ENCODE assay signal across 8 cellular contexts in genomic region chr3:197003461-197004385, GRCh38. TPM values are rescaled to one million over a fixed set of nuclear protein-coding genes. Genes with fewer than 3 reads are reported as not detected.
DNase-seq lines count a peak whose midpoint lies in the region; ATAC-seq, FAIRE-seq and TF ChIP-seq lines count a peak whose summit lies in the region.

No MANE protein-coding gene starts in this region.

- peak overlapping the region; percentile 62 to 96; a peak in 3 of 4 replicates for H3K9ac ChIP-seq in K562 (ENCODE audit: insufficient read depth in 1 of 2, low read depth in 2 of 2, low read length in 2 of 2)
- H3K9ac ChIP-seq in HepG2 (ENCODE audit: insufficient read depth, low read depth, low read length), result peak overlapping the region; percentile 60
- peak overlapping the region in 4 of 5 donors; percentile 30 to 73 (median 56) for H3K9ac ChIP-seq in subcutaneous abdominal adipose tissue (ENCODE audit: low read length in 5 of 5)

- H4K20me1 ChIP-seq in K562 (replicated peaks; ENCODE audit: control insufficient read depth, insufficient read depth, low read length), result no peaks in the 10 kb centered on the region
- H4K20me1 ChIP-seq in HepG2 (ENCODE audit: insufficient read depth, low read length), result no peaks in the 10 kb centered on the region

- no peaks in the 10 kb centered on the region for H3K9me1 ChIP-seq in K562 (ENCODE audit: control insufficient read depth, insufficient read depth, low read length)

- in situ Hi-C loops in K562 (cut with MboI) (no loop called here), HepG2 (cut with HindIII; ENCODE audit: extremely low pct_ligation_motif_present, low pct_unique_long_range_greater_than_20kb) (no loop called here)

- BruUV-seq in K562 (replicated peaks; lab: Mats Ljungman, UMichigan), result no TSS peak
- BruUV-seq in HepG2 (replicated peaks; lab: Mats Ljungman, UMichigan), result TSS peak; percentile 45

- H3K27me3 ChIP-seq in K562 (ENCODE audit: control insufficient read depth in 2 of 2, insufficient read depth in 2 of 2, low read length in 2 of 2) (no peaks in the 10 kb centered on the region), HepG2 (ENCODE audit: control insufficient read depth in 1 of 2, insufficient read depth in 2 of 2, low read length in 2 of 2) (no peaks in the 10 kb centered on the region), subcutaneous abdominal adipose tissue (ENCODE audit: control insufficient read depth in 5 of 5, insufficient read depth in 4 of 5, low read length in 5 of 5) (peaks cover 0 to 5% (median 0%) of the 10 kb centered on the region in 5 donors)

- intact Hi-C loops in K562 (cut with micrococcal nuclease) (loop anchor here (5.0 kb wide), 1 partner anchor 184 kb away; no protein-coding TSS in a partner anchor), HepG2 (cut with micrococcal nuclease; ENCODE audit: unreplicated experiment) (no loop called here)

- H3K79me2 ChIP-seq in K562 (ENCODE audit: control insufficient read depth, insufficient read depth, low read length), result no peaks in the 10 kb centered on the region
- no peaks in the 10 kb centered on the region for H3K79me2 ChIP-seq in HepG2 (ENCODE audit: insufficient read depth, low read length)

- no peaks in the 10 kb centered on the region for H3K36me3 ChIP-seq in K562 (ENCODE audit: control insufficient read depth, insufficient read depth, low read length)
- no peaks in the 10 kb centered on the region for H3K36me3 ChIP-seq in HepG2 (replicated peaks in 1 of 2; ENCODE audit: control insufficient read depth in 1 of 2, insufficient read depth in 2 of 2, low read length in 2 of 2)
- H3K36me3 ChIP-seq in subcutaneous abdominal adipose tissue (ENCODE audit: control insufficient read depth in 5 of 5, insufficient read depth in 5 of 5, low read length in 5 of 5), result no peaks in the 10 kb centered on the region

- H3K9me3 ChIP-seq in K562 (replicated peaks; ENCODE audit: control insufficient read depth, insufficient read depth, low read depth, low read length), result no peaks in the 10 kb centered on the region
- no peaks in the 10 kb centered on the region for H3K9me3 ChIP-seq in HepG2 (ENCODE audit: low read length)
- H3K9me3 ChIP-seq in subcutaneous abdominal adipose tissue (ENCODE audit: control insufficient read depth in 5 of 5, low read length in 5 of 5), result peaks cover 0 to 3% (median 0%) of the 10 kb centered on the region in 5 donors

- CTCF ChIA-PET in K562 (lab: Yijun Ruan, JAX; ENCODE audit: low intra/inter-chr PET ratio), result interaction anchor here (1.8 to 2.1 kb wide), 2 partner anchors 183 to 506 kb away, joined by 9 to 26 read pairs; no protein-coding TSS in a partner anchor
- CTCF ChIA-PET in HepG2 (lab: Yijun Ruan, JAX; ENCODE audit: low intra/inter-chr PET ratio, low total read pairs), result interaction anchor here (1.5 kb wide), 2 partner anchors 16 to 26 kb away, joined by 3 to 5 read pairs; partner anchors contain the start of gene MELTF

- 84% methylated on average over 29 of the region's 61 CpGs for WGBS in K562 (ENCODE audit: insufficient coverage, low coverage, missing lambda C conversion rate)
- WGBS in HepG2 (ENCODE audit: low lambda C conversion rate), result 76% methylated on average over 32 of the region's 61 CpGs

- peaks cover 3 to 50% of the 10 kb centered on the region in 2 experiments; a peak in 3 of 5 replicates for H3K4me1 ChIP-seq in K562 (replicated peaks in 1 of 2; ENCODE audit: control insufficient read depth in 2 of 2, insufficient read depth in 2 of 2, low read length in 2 of 2)
- peaks cover 33% of the 10 kb centered on the region for H3K4me1 ChIP-seq in HepG2 (ENCODE audit: insufficient read depth, low read length)
- peaks cover 0 to 19% (median 11%) of the 10 kb centered on the region in 5 donors for H3K4me1 ChIP-seq in subcutaneous abdominal adipose tissue (ENCODE audit: control insufficient read depth in 5 of 5, insufficient read depth in 5 of 5, low read length in 5 of 5)

- TF ChIP-seq CTCF in K562 (IDR thresholded peaks at IDR 0.05 in 2 of 3, conservative IDR thresholded peaks at IDR 0.05 in 1 of 3; ENCODE audit: insufficient read depth in 2 of 3, low read depth in 1 of 3, low read length in 3 of 3) (no peak), HepG2 (CRISPR knock-in tag; IDR thresholded peaks at IDR 0.05) (peak; percentile 12; the same call in 1 of the 2 replicates)

- peak overlapping the region; percentile 61; the same call in 1 of the 2 replicates for H3K4me2 ChIP-seq in K562 (ENCODE audit: insufficient read depth, low read length)
- peak overlapping the region; percentile 75 for H3K4me2 ChIP-seq in HepG2 (ENCODE audit: low read depth, low read length)

- no peak for TF ChIP-seq POLR2A in K562 (conservative IDR thresholded peaks at IDR 0.05)
- TF ChIP-seq POLR2A in HepG2 (IDR thresholded peaks at IDR 0.05; ENCODE audit: insufficient read depth in 1 of 2, low read depth in 2 of 2, low read length in 2 of 2), result peak in 1 of 2 experiments; percentile 74; a peak in 3 of 4 replicates

- POLR2A ChIA-PET in K562 (lab: Yijun Ruan, JAX) (interaction anchor here (0.5 to 1.8 kb wide), 7 partner anchors 10 to 175 kb away, joined by 3 to 4 read pairs (median 3); no protein-coding TSS in a partner anchor), HepG2 (lab: Yijun Ruan, JAX) (interaction anchor here (0.6 to 2.0 kb wide), 2 partner anchors 13 to 26 kb away, joined by 3 to 9 read pairs; partner anchors contain the start of gene MELTF)

- peak; percentile 50 for DNase-seq in ELR (ENCODE audit: low read depth)
- peak; percentile 58 for DNase-seq in NOMO-1 treated with DMSO at 0.1 percent for 48 hours (lab: John Stamatoyannopoulos, UW; ENCODE audit: unreplicated experiment)
- peak in 1 of 4 experiments; percentile 31 for DNase-seq in K562 (ENCODE audit: extremely low read depth in 1 of 4, low spot score in 3 of 4)
- no peak for DNase-seq in HepG2 (ENCODE audit: low spot score)
- DNase-seq in RCC 7860 (ENCODE audit: low spot score), result no peak
- DNase-seq in frontal cortex (ENCODE audit: low spot score in 2 of 2), result no peak

- peak overlapping the region; percentile 74; the same call in 2 of the 3 replicates for H3K27ac ChIP-seq in K562 (ENCODE audit: extremely low read depth, low read depth, low read length)
- peak overlapping the region; percentile 55 for H3K27ac ChIP-seq in HepG2 (ENCODE audit: extremely low read length, insufficient read depth, low read length)
- no peak overlapping the region for H3K27ac ChIP-seq in subcutaneous abdominal adipose tissue (ENCODE audit: low read depth, low read length)

- FAIRE-seq in K562 (lab: Jason Lieb, UNC), result no peak
- FAIRE-seq in HepG2 (lab: Jason Lieb, UNC), result no peak
- no peak for FAIRE-seq in RCC 7860 (lab: Jason Lieb, UNC)
- FAIRE-seq in frontal cortex (lab: Jason Lieb, UNC), result no peak

- no peak for TF ChIP-seq RAD21 in K562 (CRISPR knock-in tag; conservative IDR thresholded peaks at IDR 0.05 in 1 of 2, IDR thresholded peaks at IDR 0.05 in 1 of 2)
- no peak for TF ChIP-seq RAD21 in HepG2 (CRISPR knock-in tag; IDR thresholded peaks at IDR 0.05)

- peak overlapping the region; percentile 38 for H3K4me3 ChIP-seq in K562
- peak overlapping the region; percentile 50 to 63 (median 52); a peak in 5 of 6 replicates for H3K4me3 ChIP-seq in HepG2 (replicated peaks in 1 of 3; ENCODE audit: insufficient read depth in 1 of 3, low read depth in 2 of 3, low read length in 3 of 3)
- peak overlapping the region; percentile 25 to 70 (median 61) for H3K4me3 ChIP-seq in subcutaneous abdominal adipose tissue (ENCODE audit: low read depth in 1 of 5, low read length in 5 of 5)

- TF ChIP-seq EP300 in K562 (IDR thresholded peaks at IDR 0.05; ENCODE audit: low read length), result no peak
- no peak for TF ChIP-seq EP300 in HepG2 (IDR thresholded peaks at IDR 0.05; ENCODE audit: low read depth in 2 of 2, low read length in 2 of 2)
- TF ChIP-seq EP300 in HepG2 (CRISPR knock-in tag; IDR thresholded peaks at IDR 0.05; ENCODE audit: borderline replicate concordance), result no peak

- peak overlapping the region; percentile 67 for H2AFZ ChIP-seq in K562 (ENCODE audit: low read depth, low read length)
- no peak overlapping the region for H2AFZ ChIP-seq in HepG2 (ENCODE audit: low read length)

- peak; percentile 14 for ATAC-seq in HG02642 (IDR thresholded peaks at IDR 0.05; ENCODE audit: poor library complexity, unreplicated experiment)
- ATAC-seq in K562, result no peak
- peak; percentile 52 for ATAC-seq in HepG2

RNA-seq across cellular contexts. Expression of gene MELTF, which starts 25.9 kb away (rescaled TPM):
- 21.6 and 62.0 TPM in 2 replicates for total RNA-seq in K562 (2011; cell fraction: chromatin; rRNA removed; ENCODE audit: low replicate concordance)
- total RNA-seq in K562 (2011; cell fraction: nucleolus; rRNA removed), result 25.8 and 34.5 TPM in 2 replicates
- 24.9 and 29.2 TPM in 2 replicates for total RNA-seq in K562 (2011; cell fraction: nucleoplasm; rRNA removed)
- total RNA-seq in K562 (2014; rRNA removed), result 6.8 and 8.4 TPM in 2 replicates
- 3.0 and 3.3 TPM in 2 replicates for total RNA-seq in K562 (2014; rRNA removed; fragmentation: Illumina TruSeq; extraction: Trizol)
- 3.8 and 4.5 TPM in 2 replicates for total RNA-seq in K562 (2015; rRNA removed; fragmentation: Illumina TruSeq; extraction: Trizol)
- 10.5 and 11.7 TPM in 2 replicates for total RNA-seq in K562 (2021)
- polyA plus RNA-seq in K562 (2011; rRNA removed), result 4.0 and 4.8 TPM in 2 replicates
- 3.0 and 7.4 TPM in 2 replicates for polyA plus RNA-seq in K562 (2011; cell fraction: cytosol; rRNA removed)
- 17.2 and 37.9 TPM in 2 replicates for polyA plus RNA-seq in K562 (2011; cell fraction: nucleus; rRNA removed)
- polyA plus RNA-seq in K562 (2012), result 6.7 and 10.6 TPM in 2 replicates
- polyA plus RNA-seq in K562 (2014; fragmentation: Illumina TruSeq; extraction: Trizol), result 3.7 and 4.9 TPM in 2 replicates
- under 1 TPM; 0.35 to 0.52 TPM for polyA plus RNA-seq in K562 (2014; fragmentation: Nextera tagmentation; extraction: Ambion mirVana)
- 8.1 and 8.6 TPM in 2 replicates for polyA plus RNA-seq in K562 (2014; rRNA removed)
- polyA minus RNA-seq in K562 (2011; rRNA and poly(A)+ RNA removed), result 2.2 and 4.0 TPM in 2 replicates
- polyA minus RNA-seq in K562 (2011; cell fraction: cytosol; rRNA and poly(A)+ RNA removed), result 1.9 and 4.6 TPM in 2 replicates
- 11.0 and 16.4 TPM in 2 replicates for polyA minus RNA-seq in K562 (2011; cell fraction: nucleus; rRNA and poly(A)+ RNA removed)
- 0.97 and 3.2 TPM in 2 replicates for total RNA-seq in HepG2 (2016; rRNA removed; fragmentation: Illumina TruSeq; extraction: Trizol)
- total RNA-seq in HepG2 (2016; cell fraction: cytosol; rRNA removed; fragmentation: Illumina TruSeq; extraction: Trizol; ENCODE audit: low read depth), result 1.2 and 1.3 TPM in 2 replicates
- total RNA-seq in HepG2 (2016; cell fraction: insoluble cytoplasmic fraction; rRNA removed; fragmentation: Illumina TruSeq; extraction: Trizol), result 1.4 and 3.7 TPM in 2 replicates
- 0.99 and 1.4 TPM in 2 replicates for total RNA-seq in HepG2 (2016; cell fraction: membrane; rRNA removed; fragmentation: Illumina TruSeq; extraction: Trizol)
- 3.9 and 5.1 TPM in 2 replicates for total RNA-seq in HepG2 (2016; cell fraction: nucleus; rRNA removed; fragmentation: Illumina TruSeq; extraction: Trizol)
- 7.5 and 11.9 TPM in 2 replicates for polyA plus RNA-seq in HepG2 (2011; rRNA removed)
- 7.7 TPM in 2 replicates for polyA plus RNA-seq in HepG2 (2011; cell fraction: cytosol; rRNA removed)
- polyA plus RNA-seq in HepG2 (2011; cell fraction: nucleus; rRNA removed), result 46.8 and 48.0 TPM in 2 replicates
- 14.6 and 19.2 TPM in 2 replicates for polyA plus RNA-seq in HepG2 (2012)
- polyA plus RNA-seq in HepG2 (2016; cell fraction: cytosol; fragmentation: Illumina TruSeq; extraction: Trizol; ENCODE audit: low read depth), result 0.49 and 0.59 TPM in 2 replicates
- 1.5 and 2.3 TPM in 2 replicates for polyA plus RNA-seq in HepG2 (2016; cell fraction: insoluble cytoplasmic fraction; fragmentation: Illumina TruSeq; extraction: Trizol; ENCODE audit: low read depth)
- 0.74 and 1.1 TPM in 2 replicates for polyA plus RNA-seq in HepG2 (2016; cell fraction: membrane; fragmentation: Illumina TruSeq; extraction: Trizol; ENCODE audit: low read depth)
- polyA plus RNA-seq in HepG2 (2016; cell fraction: nucleus; fragmentation: Illumina TruSeq; extraction: Trizol; ENCODE audit: insufficient read depth, low read depth), result 6.7 and 9.2 TPM in 2 replicates
- 4.9 and 17.9 TPM in 2 replicates for polyA minus RNA-seq in HepG2 (2011; rRNA and poly(A)+ RNA removed; ENCODE audit: low replicate concordance)
- polyA minus RNA-seq in HepG2 (2011; cell fraction: cytosol; rRNA and poly(A)+ RNA removed), result 7.8 and 11.0 TPM in 2 replicates
- 14.8 and 17.5 TPM in 2 replicates for polyA minus RNA-seq in HepG2 (2011; cell fraction: nucleus; rRNA and poly(A)+ RNA removed)
- total RNA-seq in frontal cortex, result 1.2 TPM

RNA-seq across cellular contexts. Expression of gene PIGZ, which starts 35.1 kb away (rescaled TPM):
- total RNA-seq in K562 (2011; cell fraction: chromatin; rRNA removed; ENCODE audit: low replicate concordance), result 3.6 and 5.8 TPM in 2 replicates
- 2.3 and 3.3 TPM in 2 replicates for total RNA-seq in K562 (2011; cell fraction: nucleolus; rRNA removed)
- total RNA-seq in K562 (2011; cell fraction: nucleoplasm; rRNA removed), result 3.5 and 4.7 TPM in 2 replicates
- total RNA-seq in K562 (2014; rRNA removed) (0.54 and 0.73 TPM in 2 replicates), K562 (2014; rRNA removed; fragmentation: Illumina TruSeq; extraction: Trizol) (0.48 and 0.76 TPM in 2 replicates), K562 (2015; rRNA removed; fragmentation: Illumina TruSeq; extraction: Trizol) (0.30 and 0.54 TPM in 2 replicates), K562 (2021) (0.87 and 1.0 TPM in 2 replicates), HepG2 (2016; rRNA removed; fragmentation: Illumina TruSeq; extraction: Trizol) (2.2 and 4.7 TPM in 2 replicates), frontal cortex (2.9 TPM)
- polyA plus RNA-seq in K562 (2011; rRNA removed) (1.8 and 2.8 TPM in 2 replicates), K562 (2014; fragmentation: Illumina TruSeq; extraction: Trizol) (0.79 and 0.91 TPM in 2 replicates), K562 (2014; fragmentation: Nextera tagmentation; extraction: Ambion mirVana) (under 1 TPM; 0.15 TPM), K562 (2014; rRNA removed) (1.2 and 2.0 TPM in 2 replicates), HepG2 (2011; rRNA removed) (60.5 and 75.7 TPM in 2 replicates)
- polyA plus RNA-seq in K562 (2011; cell fraction: cytosol; rRNA removed), result 2.3 and 2.8 TPM in 2 replicates
- polyA plus RNA-seq in K562 (2011; cell fraction: nucleus; rRNA removed), result 4.7 and 6.2 TPM in 2 replicates
- 1.2 and 4.7 TPM in 2 replicates for polyA plus RNA-seq in K562 (2012)
- polyA minus RNA-seq in K562 (2011; rRNA and poly(A)+ RNA removed), result 1.0 and 1.1 TPM in 2 replicates
- 1.1 and 1.3 TPM in 2 replicates for polyA minus RNA-seq in K562 (2011; cell fraction: cytosol; rRNA and poly(A)+ RNA removed)
- polyA minus RNA-seq in K562 (2011; cell fraction: nucleus; rRNA and poly(A)+ RNA removed), result 1.00 and 1.2 TPM in 2 replicates
- total RNA-seq in HepG2 (2016; cell fraction: cytosol; rRNA removed; fragmentation: Illumina TruSeq; extraction: Trizol; ENCODE audit: low read depth), result 4.8 and 7.9 TPM in 2 replicates
- total RNA-seq in HepG2 (2016; cell fraction: insoluble cytoplasmic fraction; rRNA removed; fragmentation: Illumina TruSeq; extraction: Trizol), result 1.9 and 4.8 TPM in 2 replicates
- 3.9 and 5.7 TPM in 2 replicates for total RNA-seq in HepG2 (2016; cell fraction: membrane; rRNA removed; fragmentation: Illumina TruSeq; extraction: Trizol)
- total RNA-seq in HepG2 (2016; cell fraction: nucleus; rRNA removed; fragmentation: Illumina TruSeq; extraction: Trizol), result 3.7 and 5.7 TPM in 2 replicates
- polyA plus RNA-seq in HepG2 (2011; cell fraction: cytosol; rRNA removed), result 43.3 TPM in 2 replicates
- polyA plus RNA-seq in HepG2 (2011; cell fraction: nucleus; rRNA removed), result 156 and 196 TPM in 2 replicates
- 56.2 and 56.6 TPM in 2 replicates for polyA plus RNA-seq in HepG2 (2012)
- 6.6 and 6.7 TPM in 2 replicates for polyA plus RNA-seq in HepG2 (2016; cell fraction: cytosol; fragmentation: Illumina TruSeq; extraction: Trizol; ENCODE audit: low read depth)
- polyA plus RNA-seq in HepG2 (2016; cell fraction: insoluble cytoplasmic fraction; fragmentation: Illumina TruSeq; extraction: Trizol; ENCODE audit: low read depth), result 3.7 and 4.6 TPM in 2 replicates
- polyA plus RNA-seq in HepG2 (2016; cell fraction: membrane; fragmentation: Illumina TruSeq; extraction: Trizol; ENCODE audit: low read depth), result 5.4 and 6.6 TPM in 2 replicates
- 16.4 and 17.2 TPM in 2 replicates for polyA plus RNA-seq in HepG2 (2016; cell fraction: nucleus; fragmentation: Illumina TruSeq; extraction: Trizol; ENCODE audit: insufficient read depth, low read depth)
- 0.58 and 57.9 TPM in 2 replicates for polyA minus RNA-seq in HepG2 (2011; rRNA and poly(A)+ RNA removed; ENCODE audit: low replicate concordance)
- polyA minus RNA-seq in HepG2 (2011; cell fraction: cytosol; rRNA and poly(A)+ RNA removed), result 15.7 and 18.4 TPM in 2 replicates
- polyA minus RNA-seq in HepG2 (2011; cell fraction: nucleus; rRNA and poly(A)+ RNA removed), result 38.0 and 53.5 TPM in 2 replicates

Comparison
In these comparisons a context has a peak if more than half of its experiments do, and no peak if none do; other contexts are left out.
1. DNase-seq: peak in ELR (single experiment) and NOMO-1 treated with DMSO at 0.1 percent for 48 hours (single experiment); none in HepG2 (single experiment), RCC 7860 (single experiment) and frontal cortex (0 of 2).
2. Peak in every context shown above with its lines, with median percentiles within 50 percentile points of each other: H3K4me3 ChIP-seq and H3K9ac ChIP-seq.